1 cellular context compared by ENCODE assay signal in the genomic region with DNA sequence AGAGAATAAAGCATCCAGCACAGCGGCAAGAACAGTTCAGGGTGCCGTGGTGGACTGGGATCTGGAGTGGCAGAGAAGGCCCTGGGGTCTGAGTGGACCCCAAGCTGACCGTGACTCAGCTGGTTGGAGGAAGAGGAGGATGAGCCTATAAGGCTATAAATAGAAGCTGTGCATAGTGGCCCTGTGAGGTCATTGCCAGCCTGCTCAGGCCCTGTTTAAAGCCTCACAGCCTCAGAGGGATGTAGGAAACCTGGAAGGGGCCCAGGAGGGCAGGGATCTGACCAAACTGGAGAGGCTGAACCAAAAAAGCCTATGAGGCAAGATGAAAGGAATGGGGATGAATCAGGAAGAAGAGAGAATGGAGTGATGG.
TF ChIP-seq lines count a peak whose summit lies in the region.

No MANE protein-coding gene starts in this region.

TF ChIP-seq in K562, 482 proteins besides CTCF, POLR2A, EP300 and RAD21 (continued from another document):
- no peak for TF ChIP-seq RBFOX2 (IDR thresholded peaks at IDR 0.05; ENCODE audit: low read depth, low read length)
- TF ChIP-seq, protein P1, sequence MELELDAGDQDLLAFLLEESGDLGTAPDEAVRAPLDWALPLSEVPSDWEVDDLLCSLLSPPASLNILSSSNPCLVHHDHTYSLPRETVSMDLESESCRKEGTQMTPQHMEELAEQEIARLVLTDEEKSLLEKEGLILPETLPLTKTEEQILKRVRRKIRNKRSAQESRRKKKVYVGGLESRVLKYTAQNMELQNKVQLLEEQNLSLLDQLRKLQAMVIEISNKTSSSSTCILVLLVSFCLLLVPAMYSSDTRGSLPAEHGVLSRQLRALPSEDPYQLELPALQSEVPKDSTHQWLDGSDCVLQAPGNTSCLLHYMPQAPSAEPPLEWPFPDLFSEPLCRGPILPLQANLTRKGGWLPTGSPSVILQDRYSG (tag; conservative IDR thresholded peaks at IDR 0.05; ENCODE audit: low read depth): no peak
- no peak for TF ChIP-seq ZNF347 (CRISPR knock-in tag; IDR thresholded peaks at IDR 0.05; ENCODE audit: low read depth)
- TF ChIP-seq TARDBP (IDR thresholded peaks at IDR 0.05): no peak
- TF ChIP-seq ZNF121 (CRISPR knock-in tag; conservative IDR thresholded peaks at IDR 0.05): no peak
TF ChIP-seq in K562: peak in this region for 13.
